Comparison of ENCODE assay signal across 26 cellular contexts in genomic region chr16:15553313-15554088, GRCh38.
DNase-seq lines count a peak whose midpoint lies in the region; ATAC-seq, FAIRE-seq and TF ChIP-seq lines count a peak whose summit lies in the region.
"Had no signal": no experiment of that assay in that cellular context is flagged by ENCODE, and none has a peak within 500 bp of the region (broad histone marks: within the 10 kb centered on the region; RNA-seq: fewer than 3 reads in every experiment).

No MANE protein-coding gene starts in this region.

- no peak overlapping the region for H2AK5ac ChIP-seq in H1 (ENCODE audit: low read depth, low read length)

- dilution Hi-C loops in mammary epithelial cell (cut with HindIII; ENCODE audit: low sequenced_read_pairs), result no loop called here

- no TSS peak for BruUV-seq in mammary epithelial cell (replicated peaks; lab: Mats Ljungman, UMichigan)

- intact Hi-C loops in mammary epithelial cell (cut with micrococcal nuclease), result loop anchor here (10.0 kb wide), 1 partner anchor 129 kb away; no protein-coding TSS in a partner anchor
- intact Hi-C loops in breast epithelium (cut with DNase I; ENCODE audit: low total_unique reads), result no loop called here

- no peak overlapping the region for H4K91ac ChIP-seq in H1 (replicated peaks; ENCODE audit: insufficient read length, low read length)

- H2AFZ ChIP-seq in mammary epithelial cell (ENCODE audit: low read depth, low read length) (no peak overlapping the region), H1 (ENCODE audit: low read length) (no peak overlapping the region)
- H2AFZ ChIP-seq: parathyroid adenoma had no signal

- H2BK20ac ChIP-seq in H1 (ENCODE audit: low read length), result no peak overlapping the region

- CTCF ChIA-PET in mammary epithelial cell (lab: Charles Lee; ENCODE audit: low non-redundant PET), result no interaction called here
- CTCF ChIA-PET in H1 (lab: Charles Lee; ENCODE audit: partially characterized antibody), result interaction anchor here (0.6 to 4.3 kb wide), 2 partner anchors 14 to 39 kb away, joined by 3 to 42 read pairs; no protein-coding TSS in a partner anchor

- no peak for TF ChIP-seq RAD21 in H1 (IDR thresholded peaks at IDR 0.05 in 1 of 2, conservative IDR thresholded peaks at IDR 0.05 in 1 of 2; ENCODE audit: low read depth in 2 of 2, low read length in 2 of 2)

- H2BK5ac ChIP-seq in H1 (ENCODE audit: low read depth, low read length), result no peak overlapping the region

- no peaks in the 10 kb centered on the region for H3K23me2 ChIP-seq in H1 (ENCODE audit: low read depth, low read length)

- H3K36me3 ChIP-seq in mammary epithelial cell (ENCODE audit: insufficient read depth, low read length), result no peaks in the 10 kb centered on the region
- no peaks in the 10 kb centered on the region for H3K36me3 ChIP-seq in breast epithelium
- H3K36me3 ChIP-seq in MG63, result no peaks in the 10 kb centered on the region
- no peaks in the 10 kb centered on the region for H3K36me3 ChIP-seq in H1 (ENCODE audit: control insufficient read depth in 2 of 4, insufficient read depth in 4 of 4, low read length in 3 of 4)
- H3K36me3 ChIP-seq: tibial artery had no signal

- H3K9ac ChIP-seq in mammary epithelial cell (ENCODE audit: insufficient read depth, low read length), result no peak overlapping the region
- H3K9ac ChIP-seq in H1 (replicated peaks in 1 of 4; ENCODE audit: extremely low read depth in 1 of 4, low read depth in 3 of 4, low read length in 3 of 4), result no peak overlapping the region
- H3K9ac ChIP-seq: parathyroid adenoma had no signal

- no peaks in the 10 kb centered on the region for H3K36me3 Mint-ChIP-seq in stimulated activated effector memory CD8-positive, alpha-beta T cell treated with anti-CD3 and anti-CD28 coated beads, Interleukin-12 subunit alpha, Interleukin-12 subunit beta, amount 100 ng/mL, for 72 hours
- H3K36me3 Mint-ChIP-seq: memory B cell; naive thymus-derived CD4-positive, alpha-beta T cell had no signal

- peak; percentile 11 for DNase-seq in mammary epithelial cell
- DNase-seq in breast epithelium (ENCODE audit: low spot score in 2 of 2), result no peak
- DNase-seq in MG63, result peak; percentile 18
- no peak for DNase-seq in H1 (ENCODE audit: low read depth in 1 of 2, low spot score in 2 of 2)
- DNase-seq in stimulated activated effector memory CD8-positive, alpha-beta T cell treated with anti-CD3 and anti-CD28 coated beads, Interleukin-12 subunit alpha, Interleukin-12 subunit beta, amount 100 ng/mL, for 72 hours (ENCODE audit: low spot score in 2 of 2), result no peak
- no peak for DNase-seq in NCI-H1048 (lab: John Stamatoyannopoulos, UW)
- no peak for DNase-seq in GM19239 (ENCODE audit: insufficient read length, low spot score)
- DNase-seq: body of pancreas; Calu3; EL; KG1; kidney glomerular epithelial cell; MV-4-11; naive thymus-derived CD4-positive, alpha-beta T cell; NCI-H187; NCI-H2227 treated with DMSO at 0.1 percent for 48 hours; NCI-H82; SIG-M5; tibial artery had no signal

- H4K5ac ChIP-seq in H1 (ENCODE audit: insufficient read length, low read depth, low read length), result no peak overlapping the region

- no peak overlapping the region for H3K56ac ChIP-seq in H1 (replicated peaks; ENCODE audit: insufficient read length, low read depth, low read length)

- no peak overlapping the region for H3K18ac ChIP-seq in H1 (ENCODE audit: extremely low read depth, low read length)

- H3K27me3 ChIP-seq in mammary epithelial cell (ENCODE audit: insufficient read depth, low read length), result no peaks in the 10 kb centered on the region
- H3K27me3 ChIP-seq in breast epithelium, result no peaks in the 10 kb centered on the region
- no peaks in the 10 kb centered on the region for H3K27me3 ChIP-seq in MG63
- H3K27me3 ChIP-seq in H1 (replicated peaks in 1 of 4; ENCODE audit: control insufficient read depth in 3 of 4, extremely low read depth in 1 of 4, insufficient read depth in 3 of 4, low read length in 3 of 4), result no peaks in the 10 kb centered on the region
- H3K27me3 ChIP-seq: body of pancreas, gastrocnemius medialis, tibial artery had no signal

- H3K4me2 ChIP-seq in mammary epithelial cell (ENCODE audit: insufficient read depth, low read depth, low read length) (no peak overlapping the region), H1 (ENCODE audit: insufficient read depth in 1 of 2, low read depth in 2 of 2, low read length in 2 of 2) (no peak overlapping the region)

- H3K4me3 Mint-ChIP-seq in stimulated activated effector memory CD8-positive, alpha-beta T cell treated with anti-CD3 and anti-CD28 coated beads, Interleukin-12 subunit alpha, Interleukin-12 subunit beta, amount 100 ng/mL, for 72 hours, result no peak overlapping the region
- H3K4me3 Mint-ChIP-seq: B cell; dendritic cell treated with granulocyte-macrophage colony-stimulating factor and Interleukin-4, amounts not matched to agents 40 ng/mL and 50 ng/mL, for 4 days; memory B cell; naive thymus-derived CD4-positive, alpha-beta T cell had no signal

- H3K4me3 ChIP-seq in mammary epithelial cell (replicated peaks in 1 of 3; ENCODE audit: insufficient read depth in 1 of 3, low read depth in 2 of 3, low read length in 3 of 3) (no peak overlapping the region), breast epithelium (no peak overlapping the region), MG63 (no peak overlapping the region), H1 (ENCODE audit: extremely low read depth in 1 of 4, insufficient read depth in 2 of 4, low read depth in 3 of 4, low read length in 4 of 4) (no peak overlapping the region)
- H3K4me3 ChIP-seq: body of pancreas, gastrocnemius medialis, tibial artery had no signal

- no peak overlapping the region for H3K23ac ChIP-seq in H1 (ENCODE audit: insufficient read length)

- no peak overlapping the region for H3K14ac ChIP-seq in H1 (ENCODE audit: insufficient read length)

- in situ Hi-C loops in mammary epithelial cell (cut with MboI; ENCODE audit: low sequenced_read_pairs in 2 of 2), result no loop called here

- H3K27ac ChIP-seq in mammary epithelial cell (ENCODE audit: insufficient read depth, low read depth, low read length) (no peak overlapping the region), breast epithelium (no peak overlapping the region), H1 (ENCODE audit: low read depth, low read length) (no peak overlapping the region)
- H3K27ac ChIP-seq: body of pancreas, parathyroid adenoma, tibial artery, VCaP had no signal

- no peak overlapping the region for H4K8ac ChIP-seq in H1 (ENCODE audit: extremely low read depth, insufficient read depth, low read length)

- no peaks in the 10 kb centered on the region for H3K9me3 Mint-ChIP-seq in stimulated activated effector memory CD8-positive, alpha-beta T cell treated with anti-CD3 and anti-CD28 coated beads, Interleukin-12 subunit alpha, Interleukin-12 subunit beta, amount 100 ng/mL, for 72 hours
- H3K9me3 Mint-ChIP-seq: dendritic cell treated with granulocyte-macrophage colony-stimulating factor and Interleukin-4, amounts not matched to agents 40 ng/mL and 50 ng/mL, for 4 days; memory B cell; naive thymus-derived CD4-positive, alpha-beta T cell had no signal

- H2BK120ac ChIP-seq in H1 (replicated peaks; ENCODE audit: low read depth, low read length), result no peak overlapping the region

- H3K9me3 ChIP-seq in mammary epithelial cell (replicated peaks; ENCODE audit: insufficient read depth, low read length) (no peaks in the 10 kb centered on the region), breast epithelium (no peaks in the 10 kb centered on the region), MG63 (no peaks in the 10 kb centered on the region), H1 (ENCODE audit: insufficient read depth in 2 of 2, low read depth in 1 of 2, low read length in 1 of 2) (no peaks in the 10 kb centered on the region)
- H3K9me3 ChIP-seq: body of pancreas, gastrocnemius medialis, tibial artery had no signal

- H4K20me1 ChIP-seq in mammary epithelial cell (ENCODE audit: insufficient read depth, low read length) (no peaks in the 10 kb centered on the region), H1 (replicated peaks in 1 of 2; ENCODE audit: control insufficient read depth in 1 of 2, insufficient read depth in 2 of 2, low read length in 2 of 2) (no peaks in the 10 kb centered on the region)

- TF ChIP-seq POLR2A in breast epithelium (IDR thresholded peaks at IDR 0.05) (no peak), H1 (IDR thresholded peaks at IDR 0.05; ENCODE audit: control extremely low read depth in 1 of 2, low read depth in 2 of 2, low read length in 2 of 2) (no peak)

- H2BK12ac ChIP-seq in H1 (ENCODE audit: low read depth, low read length), result no peak overlapping the region

- H2BK15ac ChIP-seq in H1 (ENCODE audit: low read length), result no peak overlapping the region

- TF ChIP-seq EP300 in H1 (IDR thresholded peaks at IDR 0.05; ENCODE audit: borderline replicate concordance in 1 of 2, low read depth in 2 of 2, low read length in 2 of 2), result no peak

- H3K4me1 Mint-ChIP-seq in stimulated activated effector memory CD8-positive, alpha-beta T cell treated with anti-CD3 and anti-CD28 coated beads, Interleukin-12 subunit alpha, Interleukin-12 subunit beta, amount 100 ng/mL, for 72 hours, result peaks cover 31% of the 10 kb centered on the region

- H3K27ac Mint-ChIP-seq in stimulated activated effector memory CD8-positive, alpha-beta T cell treated with anti-CD3 and anti-CD28 coated beads, Interleukin-12 subunit alpha, Interleukin-12 subunit beta, amount 100 ng/mL, for 72 hours, result no peak overlapping the region
- H3K27ac Mint-ChIP-seq: B cell; dendritic cell treated with granulocyte-macrophage colony-stimulating factor and Interleukin-4, amounts not matched to agents 40 ng/mL and 50 ng/mL, for 4 days; memory B cell had no signal

- FAIRE-seq in H1 (lab: Jason Lieb, UNC) (no peak), GM19239 (lab: Jason Lieb, UNC) (no peak)
- FAIRE-seq: endothelial cell of umbilical vein had no signal

- H3K79me1 ChIP-seq in H1 (ENCODE audit: low read depth, low read length), result no peaks in the 10 kb centered on the region

- POLR2A ChIA-PET in H1 (lab: Charles Lee; ENCODE audit: partially characterized antibody), result no interaction called here

- H3K4me1 ChIP-seq in mammary epithelial cell (ENCODE audit: insufficient read depth, low read length) (no peaks in the 10 kb centered on the region), breast epithelium (no peaks in the 10 kb centered on the region), H1 (replicated peaks in 1 of 4; ENCODE audit: control insufficient read depth in 3 of 4, insufficient read depth in 4 of 4, low read length in 3 of 4) (peaks cover 0 to 5% (median 4%) of the 10 kb centered on the region in 4 experiments; a peak in 3 of 7 replicates)
- H3K4me1 ChIP-seq: body of pancreas, parathyroid adenoma had no signal

- H3K4ac ChIP-seq in H1 (replicated peaks; ENCODE audit: insufficient read length, low read depth, low read length), result no peak overlapping the region

- H3K79me2 ChIP-seq in mammary epithelial cell (ENCODE audit: insufficient read depth, low read length) (no peaks in the 10 kb centered on the region), H1 (ENCODE audit: control insufficient read depth in 1 of 2, insufficient read depth in 2 of 2, low read length in 2 of 2) (no peaks in the 10 kb centered on the region)

- peak; percentile 89 for ATAC-seq in stimulated activated effector memory CD8-positive, alpha-beta T cell treated with anti-CD3 and anti-CD28 coated beads, Interleukin-12 subunit alpha, Interleukin-12 subunit beta, amount 100 ng/mL, for 72 hours
- ATAC-seq: body of pancreas; naive thymus-derived CD4-positive, alpha-beta T cell had no signal

- TF ChIP-seq CTCF in mammary epithelial cell (conservative IDR thresholded peaks at IDR 0.05 in 1 of 2, IDR thresholded peaks at IDR 0.05 in 1 of 2; ENCODE audit: extremely low read depth in 1 of 2, insufficient read depth in 1 of 2, low read depth in 1 of 2, low read length in 2 of 2) (no peak), breast epithelium (IDR thresholded peaks at IDR 0.05) (no peak), H1 (IDR thresholded peaks at IDR 0.05; ENCODE audit: control extremely low read depth in 1 of 3, insufficient read depth in 1 of 3, low read depth in 1 of 3, low read length in 3 of 3) (no peak)

- 78% methylated on average over 9 of the region's 10 CpGs for WGBS in mammary epithelial cell (ENCODE audit: low coverage, missing lambda C conversion rate)
- WGBS in H1 (ENCODE audit: extremely low coverage in 1 of 2, insufficient coverage in 1 of 2, insufficient read length in 1 of 2, insufficient replicate concordance in 2 of 2, low coverage in 1 of 2, low lambda C conversion rate in 2 of 2, missing lambda C conversion rate in 1 of 2), 2 experiments, result 89% methylated on average over 10 of the region's 10 CpGs; no CpG with 5 or more reads in 1 of the 2 experiments

Comparison
In these comparisons a context has a peak if more than half of its experiments do, and no peak if none do; other contexts are left out.
1. DNase-seq: peak in mammary epithelial cell (single experiment) and MG63 (single experiment); none in breast epithelium (0 of 2), H1 (0 of 2), stimulated activated effector memory CD8-positive, alpha-beta T cell treated with anti-CD3 and anti-CD28 coated beads, Interleukin-12 subunit alpha, Interleukin-12 subunit beta, amount 100 ng/mL, for 72 hours (0 of 2), NCI-H1048 (single experiment) and GM19239 (single experiment).